Comparison of ENCODE assay signal across 26 cellular contexts in genomic region chr18:12281861-12282260, GRCh38. TPM values are rescaled to one million over a fixed set of nuclear protein-coding genes. Genes with fewer than 3 reads are reported as not detected.
DNase-seq lines count a peak whose midpoint lies in the region; ATAC-seq and TF ChIP-seq lines count a peak whose summit lies in the region.
"Had no signal": no experiment of that assay in that cellular context is flagged by ENCODE, and none has a peak within 500 bp of the region (broad histone marks: within the 10 kb centered on the region; RNA-seq: fewer than 3 reads in every experiment).

No MANE protein-coding gene starts in this region.

- in situ Hi-C loops in GM13976 (cut with MboI; ENCODE audit: low sequenced_read_pairs, unreplicated experiment), result no loop called here

- peak overlapping the region; percentile 78 for H3K27ac ChIP-seq in SJSA1
- H3K27ac ChIP-seq in sigmoid colon, result peak overlapping the region; percentile 51 to 96 (median 72)
- H3K27ac ChIP-seq: colonic mucosa had no signal

- 10 to 64% methylated on average over 1 of the region's 1 CpG for WGBS in sigmoid colon, 2 donors

- no peak for TF ChIP-seq EP300 in sigmoid colon (IDR thresholded peaks at IDR 0.05)

- ATAC-seq in GM19397 (IDR thresholded peaks at IDR 0.05; ENCODE audit: unreplicated experiment), result no peak
- no peak for ATAC-seq in HG02642 (IDR thresholded peaks at IDR 0.05; ENCODE audit: poor library complexity, unreplicated experiment)
- no peak for ATAC-seq in GM21825 (IDR thresholded peaks at IDR 0.05; ENCODE audit: unreplicated experiment)
- ATAC-seq: activated CD8-positive, alpha-beta T cell treated with anti-CD3 and anti-CD28 coated beads for 36 hours had no signal

- TF ChIP-seq CTCF in sigmoid colon (IDR thresholded peaks at IDR 0.05) (no peak), GM13976 (IDR thresholded peaks at IDR 0.05; ENCODE audit: borderline replicate concordance, control extremely low read depth, extremely low read depth, insufficient read depth, missing control alignments) (no peak)

- no peak overlapping the region for H3K4me3 ChIP-seq in SJSA1
- H3K4me3 ChIP-seq in sigmoid colon, result no peak overlapping the region
- H3K4me3 ChIP-seq: colonic mucosa, MG63, thoracic aorta had no signal

- H3K4me1 ChIP-seq in SJSA1 (replicated peaks) (peaks cover 59% of the 10 kb centered on the region), sigmoid colon (peaks cover 0 to 52% (median 45%) of the 10 kb centered on the region in 4 donors)
- H3K4me1 ChIP-seq: colonic mucosa had no signal

- no peaks in the 10 kb centered on the region for H3K9me3 ChIP-seq in SJSA1 (replicated peaks)
- H3K9me3 ChIP-seq in sigmoid colon, result no peaks in the 10 kb centered on the region
- H3K9me3 ChIP-seq: colonic mucosa, MG63, thoracic aorta had no signal

- TF ChIP-seq POLR2A in sigmoid colon (IDR thresholded peaks at IDR 0.05), result no peak

- H3K27me3 ChIP-seq in SJSA1 (replicated peaks) (no peaks in the 10 kb centered on the region), sigmoid colon (no peaks in the 10 kb centered on the region)
- H3K27me3 ChIP-seq: MG63 had no signal

- intact Hi-C loops in sigmoid colon (cut with DNase I), result no loop called here

- H3K36me3 ChIP-seq in SJSA1, result no peaks in the 10 kb centered on the region
- no peaks in the 10 kb centered on the region for H3K36me3 ChIP-seq in sigmoid colon
- H3K36me3 ChIP-seq: colonic mucosa, MG63, thoracic aorta had no signal

- DNase-seq in ELR (ENCODE audit: low read depth), result peak; percentile 34
- DNase-seq in SJSA1 (ENCODE audit: low read depth in 1 of 2, low spot score in 2 of 2), result no peak
- peak; percentile 16 for DNase-seq in glomerular visceral epithelial cell (ENCODE audit: extremely low spot score)
- no peak for DNase-seq in sigmoid colon
- no peak for DNase-seq in GM13976 (ENCODE audit: low spot score)
- DNase-seq: activated B cell treated with CpG ODN at 0.5 μM for 24 hours; activated CD8-positive, alpha-beta T cell treated with anti-CD3 and anti-CD28 coated beads for 36 hours; activated naive CD4-positive, alpha-beta T cell treated with Interleukin-2 at 50 U/mL for 16 hours; activated T-cell treated with anti-CD3 and anti-CD28 coated beads, Interleukin-2, amount 50 U/mL, for 1 hour; AML-193; aorta; colonic mucosa; H7; hypothalamus; kidney glomerular epithelial cell; NCI-H1694; NCI-H774; nephron progenitor cell; OCI-M1 had no signal

RNA-seq across cellular contexts. Expression of gene TUBB6, which starts 26.2 kb away (rescaled TPM):
- 501 and 738 TPM in 2 replicates for total RNA-seq in SJSA1 (2014; rRNA removed; shearing (Covaris generic))
- 100 to 1,000 TPM; 298 to 445 (median 376) TPM for total RNA-seq in sigmoid colon
- polyA plus RNA-seq in sigmoid colon, result 10 to 100 TPM; 19.2 to 58.0 (median 42.6) TPM

RNA-seq across cellular contexts. Expression of gene CIDEA, which starts 27.7 kb away (rescaled TPM):
- not detected in 2 replicates for total RNA-seq in SJSA1 (2014; rRNA removed; shearing (Covaris generic))
- 10 to 100 TPM in 1 of 4 donors, not detected in 3; 17.8 TPM for total RNA-seq in sigmoid colon
- 1 to 10 TPM in 1 of 3 donors, not detected in 2; 4.2 TPM for polyA plus RNA-seq in sigmoid colon
- total RNA-seq: activated B cell treated with CpG ODN at 0.5 μM for 24 hours; activated CD8-positive, alpha-beta T cell treated with anti-CD3 and anti-CD28 coated beads for 36 hours; colonic mucosa; fibroblast of villous mesenchyme; H7; thoracic aorta had no signal
- polyA plus RNA-seq: aorta, IgD-negative memory B cell had no signal

Comparison
In these comparisons a context has a peak if more than half of its experiments do, and no peak if none do; other contexts are left out.
1. DNase-seq: peak in ELR (single experiment) and glomerular visceral epithelial cell (single experiment); none in SJSA1 (0 of 2), sigmoid colon (single experiment) and GM13976 (single experiment).